In genomic region chr1:245704765-245705164, GRCh38 we compare ENCODE assay signal across 16 cellular contexts.
A peak's percentile ranks its signal among the peaks of the same experiment; 100 is the strongest.
DNase-seq lines count a peak whose midpoint lies in the region; FAIRE-seq and TF ChIP-seq lines count a peak whose summit lies in the region.
"Had no signal": no experiment of that assay in that cellular context is flagged by ENCODE, and none has a peak within 500 bp of the region (broad histone marks: within the 10 kb centered on the region; RNA-seq: fewer than 3 reads in every experiment).

No MANE protein-coding gene starts in this region.

- CTCF ChIA-PET in RWPE1 (lab: Yijun Ruan, JAX): no interaction called here
- CTCF ChIA-PET in endothelial cell of umbilical vein (lab: Charles Lee): no interaction called here

- POLR2A ChIA-PET in RWPE1 (lab: Yijun Ruan, JAX; ENCODE audit: low non-redundant PET) (no interaction called here), endothelial cell of umbilical vein (lab: Charles Lee) (no interaction called here)

- no peaks in the 10 kb centered on the region for H3K79me2 ChIP-seq in endothelial cell of umbilical vein (ENCODE audit: control insufficient read depth, insufficient read depth, low read length)
- H3K79me2 ChIP-seq: hepatocyte had no signal

- H3K27me3 ChIP-seq in cardiac muscle cell (no peaks in the 10 kb centered on the region), left ventricle myocardium inferior (ENCODE audit: low read depth) (no peaks in the 10 kb centered on the region), endothelial cell of umbilical vein (ENCODE audit: control insufficient read depth in 2 of 2, insufficient read depth in 2 of 2, low read length in 2 of 2) (no peaks in the 10 kb centered on the region)
- H3K27me3 ChIP-seq: hepatocyte had no signal

- H3K9ac ChIP-seq in endothelial cell of umbilical vein (replicated peaks; ENCODE audit: extremely low read depth, insufficient read depth, low read length): no peak overlapping the region

- peaks cover 28% of the 10 kb centered on the region for H3K36me3 ChIP-seq in cardiac muscle cell
- H3K36me3 ChIP-seq in left ventricle myocardium inferior: no peaks in the 10 kb centered on the region
- no peaks in the 10 kb centered on the region for H3K36me3 ChIP-seq in endothelial cell of umbilical vein (ENCODE audit: control insufficient read depth in 2 of 2, extremely low read depth in 1 of 2, insufficient read depth in 2 of 2, low read length in 2 of 2)

- H3K4me3 ChIP-seq in cardiac muscle cell (no peak overlapping the region), left ventricle myocardium inferior (no peak overlapping the region), endothelial cell of umbilical vein (replicated peaks in 1 of 3; ENCODE audit: insufficient read depth in 1 of 3, low read depth in 1 of 3, low read length in 3 of 3) (no peak overlapping the region)
- H3K4me3 ChIP-seq: hepatocyte, mucosa of descending colon had no signal

- H4K20me1 ChIP-seq in endothelial cell of umbilical vein (replicated peaks; ENCODE audit: control insufficient read depth, extremely low read depth, insufficient read depth, low read length): no peaks in the 10 kb centered on the region

- H2AFZ ChIP-seq in endothelial cell of umbilical vein (ENCODE audit: low read depth, low read length): no peak overlapping the region
- H2AFZ ChIP-seq: hepatocyte had no signal

- intact Hi-C loops in left ventricle myocardium inferior (cut with micrococcal nuclease): no loop called here
- intact Hi-C loops in endothelial cell of umbilical vein (cut with micrococcal nuclease): no loop called here

- no peaks in the 10 kb centered on the region for H3K9me1 ChIP-seq in endothelial cell of umbilical vein (replicated peaks; ENCODE audit: control insufficient read depth, extremely low read depth, insufficient read depth, low read length)

- no peak for TF ChIP-seq POLR2A in endothelial cell of umbilical vein (IDR thresholded peaks at IDR 0.05; ENCODE audit: low read depth, low read length)

- dilution Hi-C loops in endothelial cell of umbilical vein (cut with MboI; ENCODE audit: extremely low pct_ligation_motif_present, low sequenced_read_pairs): no loop called here

- no peaks in the 10 kb centered on the region for H3K9me3 ChIP-seq in cardiac muscle cell (ENCODE audit: low read depth)
- H3K9me3 ChIP-seq in left ventricle myocardium inferior (replicated peaks): no peaks in the 10 kb centered on the region
- no peaks in the 10 kb centered on the region for H3K9me3 ChIP-seq in endothelial cell of umbilical vein (replicated peaks; ENCODE audit: control insufficient read depth, insufficient read depth, low read length)
- H3K9me3 ChIP-seq: mucosa of descending colon had no signal

- no peak overlapping the region for H3K4me2 ChIP-seq in endothelial cell of umbilical vein (ENCODE audit: insufficient read depth, low read length)
- H3K4me2 ChIP-seq: hepatocyte had no signal

- DNase-seq in cardiac muscle cell (ENCODE audit: low read depth in 1 of 2, low spot score in 1 of 2) (peak in 1 of 2 donors; percentile 57), left ventricle myocardium inferior (no peak), RWPE1 (ENCODE audit: low spot score) (peak; percentile 5), endothelial cell of umbilical vein (ENCODE audit: low read depth, low spot score) (no peak), urothelium cell line (ENCODE audit: low spot score) (peak; percentile 79), D721Med (ENCODE audit: insufficient read length, low spot score) (no peak), NCI-H2107 (lab: John Stamatoyannopoulos, UW) (no peak)
- no peak for DNase-seq in activated naive CD4-positive, alpha-beta T cell treated with Interleukin-2 at 50 U/mL for 16 hours
- DNase-seq: 8988T, cortex of kidney, erythroblast, GDM1, Kasumi-1, mucosa of descending colon, NCI-H524 treated with DMSO at 0.1 percent for 48 hours had no signal

- H3K4me1 ChIP-seq in cardiac muscle cell (ENCODE audit: low read depth) (peaks cover 16% of the 10 kb centered on the region), left ventricle myocardium inferior (peaks cover 6% of the 10 kb centered on the region), endothelial cell of umbilical vein (ENCODE audit: control insufficient read depth, extremely low read depth, insufficient read depth, low read length) (no peaks in the 10 kb centered on the region)

- H3K27ac ChIP-seq in cardiac muscle cell: peak overlapping the region; percentile 31
- no peak overlapping the region for H3K27ac ChIP-seq in left ventricle myocardium inferior (replicated peaks)
- no peak overlapping the region for H3K27ac ChIP-seq in RWPE1
- no peak overlapping the region for H3K27ac ChIP-seq in endothelial cell of umbilical vein (ENCODE audit: insufficient read depth, low read depth, low read length)
- H3K27ac ChIP-seq: hepatocyte had no signal

- BruUV-seq in endothelial cell of umbilical vein (replicated peaks; lab: Mats Ljungman, UMichigan): no TSS peak

- no peak for TF ChIP-seq CTCF in cardiac muscle cell (IDR thresholded peaks at IDR 0.05; ENCODE audit: low read depth, low read length)
- no peak for TF ChIP-seq CTCF in left ventricle myocardium inferior (IDR thresholded peaks at IDR 0.05; ENCODE audit: borderline replicate concordance)
- no peak for TF ChIP-seq CTCF in RWPE1 (conservative IDR thresholded peaks at IDR 0.05; ENCODE audit: low read depth)
- no peak for TF ChIP-seq CTCF in endothelial cell of umbilical vein (IDR thresholded peaks at IDR 0.05; ENCODE audit: extremely low read depth in 1 of 2, insufficient read depth in 1 of 2, low read depth in 1 of 2, low read length in 2 of 2)
- TF ChIP-seq CTCF in D721Med (IDR thresholded peaks at IDR 0.05; ENCODE audit: insufficient read depth, missing control alignments): no peak

- no peak for FAIRE-seq in endothelial cell of umbilical vein (lab: Jason Lieb, UNC)
- no peak for FAIRE-seq in urothelium cell line (lab: Jason Lieb, UNC)
- FAIRE-seq in D721Med (lab: Jason Lieb, UNC): no peak

TF ChIP-seq in endothelial cell of umbilical vein, 7 proteins besides CTCF, POLR2A, EP300 and RAD21:
- no peak for TF ChIP-seq GATA2 (IDR thresholded peaks at IDR 0.05; ENCODE audit: insufficient read depth, insufficient read length, low read depth, low read length)
- no peak for TF ChIP-seq EZH2 (IDR thresholded peaks at IDR 0.05; ENCODE audit: borderline replicate concordance, low read depth, low read length, severe bottlenecking)
- TF ChIP-seq FOS (IDR thresholded peaks at IDR 0.05; ENCODE audit: borderline replicate concordance, insufficient read depth, low read length): peak; percentile 34
- peak; percentile 35 for TF ChIP-seq JUN (IDR thresholded peaks at IDR 0.05; ENCODE audit: borderline replicate concordance, insufficient read depth, insufficient read length, low read depth)
- no peak for TF ChIP-seq MAX (IDR thresholded peaks at IDR 0.05; ENCODE audit: insufficient read depth, insufficient read length)
- TF ChIP-seq MYC (IDR thresholded peaks at IDR 0.05; ENCODE audit: low read depth, low read length): no peak
- TF ChIP-seq POLR2AphosphoS5 (IDR thresholded peaks at IDR 0.05; ENCODE audit: insufficient read depth, low read depth, low read length): no peak

Comparison
In these comparisons a context has a peak if more than half of its experiments do, and no peak if none do; other contexts are left out.
1. DNase-seq: peak in RWPE1 (single experiment) and urothelium cell line (single experiment); none in left ventricle myocardium inferior (single experiment), endothelial cell of umbilical vein (single experiment), activated naive CD4-positive, alpha-beta T cell treated with Interleukin-2 at 50 U/mL for 16 hours (single experiment), D721Med (single experiment) and NCI-H2107 (single experiment).